8 cellular contexts compared by ENCODE assay signal in the genomic region with DNA sequence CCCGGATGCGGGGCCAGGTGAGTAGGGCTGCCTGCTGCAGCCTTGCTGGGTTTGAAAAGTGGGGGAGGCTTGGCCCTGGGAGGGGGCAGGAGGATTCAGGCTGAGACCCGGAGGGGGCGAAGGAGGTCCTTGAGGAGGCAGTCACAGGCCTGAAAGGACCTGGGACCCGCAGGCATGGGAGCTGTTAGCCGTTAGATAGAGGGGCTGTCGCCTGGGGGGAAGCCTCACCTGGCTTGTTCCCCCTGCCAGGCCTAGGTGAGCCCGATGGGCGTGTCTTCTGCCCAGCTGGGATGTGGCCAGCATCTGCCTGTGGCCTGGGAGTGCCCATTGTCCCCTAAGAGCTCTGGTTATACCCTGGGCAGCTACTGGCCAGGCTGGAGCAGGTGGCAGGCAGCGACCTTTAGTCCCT. TPM values are rescaled to one million over a fixed set of nuclear protein-coding genes. Genes with fewer than 3 reads are reported as not detected.
DNase-seq lines count a peak whose midpoint lies in the region; ATAC-seq and TF ChIP-seq lines count a peak whose summit lies in the region.

No MANE protein-coding gene starts in this region.

- TF ChIP-seq CTCF in GM20000 (IDR thresholded peaks at IDR 0.05; ENCODE audit: extremely low read depth, missing control alignments): no peak
- TF ChIP-seq CTCF in OCI-LY1 (IDR thresholded peaks at IDR 0.05; ENCODE audit: low read length): no peak
- no peak for TF ChIP-seq CTCF in glutamatergic neuron (IDR thresholded peaks at IDR 0.05; ENCODE audit: partially characterized antibody, unreplicated experiment)
- no peak for TF ChIP-seq CTCF in retinal pigment epithelial cell (conservative IDR thresholded peaks at IDR 0.05; ENCODE audit: low read depth, low read length)

- peaks cover 19% of the 10 kb centered on the region for H3K9me3 Mint-ChIP-seq in glutamatergic neuron (ENCODE audit: unreplicated experiment)

- no peaks in the 10 kb centered on the region for H3K79me2 ChIP-seq in OCI-LY1 (ENCODE audit: insufficient read depth, low read length)

- peaks cover 5% of the 10 kb centered on the region; the same call in 1 of the 2 replicates for H3K27me3 ChIP-seq in OCI-LY1 (ENCODE audit: insufficient read depth, low read length)

- H3K36me3 ChIP-seq in OCI-LY1 (ENCODE audit: insufficient read depth, low read length): no peaks in the 10 kb centered on the region

- H3K27ac Mint-ChIP-seq in glutamatergic neuron (ENCODE audit: unreplicated experiment): peak overlapping the region; percentile 75

- H3K9me2 ChIP-seq in OCI-LY1 (ENCODE audit: low read depth, low read length): no peaks in the 10 kb centered on the region

- peaks cover 8% of the 10 kb centered on the region for H3K4me1 ChIP-seq in OCI-LY1 (ENCODE audit: insufficient read depth, low read length, severe bottlenecking)

- no peaks in the 10 kb centered on the region for H3K9me3 ChIP-seq in OCI-LY1 (ENCODE audit: low read length)

- H2AFZ ChIP-seq in OCI-LY1 (ENCODE audit: low read length): no peak overlapping the region

- peaks cover 11% of the 10 kb centered on the region for H3K4me1 Mint-ChIP-seq in glutamatergic neuron (ENCODE audit: low read depth, unreplicated experiment)

- no peak overlapping the region for H3K27ac ChIP-seq in OCI-LY1 (ENCODE audit: low read depth, low read length, poor library complexity, severe bottlenecking)

- peaks cover 28% of the 10 kb centered on the region for H3K27me3 Mint-ChIP-seq in glutamatergic neuron (ENCODE audit: unreplicated experiment)

- ATAC-seq in HG02938 (IDR thresholded peaks at IDR 0.05; ENCODE audit: unreplicated experiment) (no peak), HG03159 (IDR thresholded peaks at IDR 0.05; ENCODE audit: unreplicated experiment) (no peak)

- H3K9ac ChIP-seq in OCI-LY1 (ENCODE audit: low read length): no peak overlapping the region

- H3K36me3 Mint-ChIP-seq in glutamatergic neuron (ENCODE audit: unreplicated experiment): peaks cover 14% of the 10 kb centered on the region

- in situ Hi-C loops in G401 (cut with HindIII; ENCODE audit: low sequenced_read_pairs): no loop called here

- DNase-seq in GM20000 (ENCODE audit: low spot score) (peak; percentile 41), glutamatergic neuron (no peak), retinal pigment epithelial cell (ENCODE audit: low read depth) (no peak), occipital lobe (lab: John Stamatoyannopoulos, UW) (no peak), G401 (ENCODE audit: low spot score) (no peak)

- H3K4me2 ChIP-seq in OCI-LY1 (ENCODE audit: low read length): peak overlapping the region; percentile 69; the same call in 1 of the 2 replicates

- peak overlapping the region; percentile 86 for H3K4me3 Mint-ChIP-seq in glutamatergic neuron (ENCODE audit: unreplicated experiment)

- no peak overlapping the region for H3K4me3 ChIP-seq in OCI-LY1 (ENCODE audit: low read depth, low read length, poor library complexity, severe bottlenecking)
- H3K4me3 ChIP-seq in retinal pigment epithelial cell (ENCODE audit: low read length): peak overlapping the region; percentile 36

- no peaks in the 10 kb centered on the region for H4K20me1 ChIP-seq in OCI-LY1 (ENCODE audit: insufficient read depth, low read length)

- H3F3A ChIP-seq in OCI-LY1 (ENCODE audit: insufficient read depth, low read length): no peaks in the 10 kb centered on the region

RNA-seq across cellular contexts. Expression of a gene that starts 1.8 kb away (rescaled TPM):
- total RNA-seq in glutamatergic neuron (ENCODE audit: unreplicated experiment) (123 TPM), occipital lobe (5.6 TPM)
- 1.5 and 8.9 TPM in 2 replicates for total RNA-seq in G401 (2014; rRNA removed; shearing (Covaris generic))

RNA-seq across cellular contexts. Expression of a gene that starts 11.2 kb away (rescaled TPM):
- not detected for total RNA-seq in glutamatergic neuron (ENCODE audit: unreplicated experiment)
- not detected for total RNA-seq in occipital lobe
- total RNA-seq in G401 (2014; rRNA removed; shearing (Covaris generic)): not detected in 2 replicates

RNA-seq across cellular contexts. Expression of a gene that starts 24.2 kb away (rescaled TPM):
- not detected for total RNA-seq in glutamatergic neuron (ENCODE audit: unreplicated experiment)
- total RNA-seq in occipital lobe: not detected
- total RNA-seq in G401 (2014; rRNA removed; shearing (Covaris generic)): not detected in 2 replicates

RNA-seq across cellular contexts. Expression of a gene that starts 34.4 kb away (rescaled TPM):
- total RNA-seq in glutamatergic neuron (ENCODE audit: unreplicated experiment) (not detected), occipital lobe (not detected)
- total RNA-seq in G401 (2014; rRNA removed; shearing (Covaris generic)): not detected in 2 replicates

RNA-seq across cellular contexts. Expression of a gene that starts 48.1 kb away (rescaled TPM):
- total RNA-seq in glutamatergic neuron (ENCODE audit: unreplicated experiment) (not detected), occipital lobe (not detected)
- not detected in 2 replicates for total RNA-seq in G401 (2014; rRNA removed; shearing (Covaris generic))

Comparison
In these comparisons a context has a peak if more than half of its experiments do, and no peak if none do; other contexts are left out.
1. RNA of a gene that starts 1.8 kb away (total RNA-seq): 123 TPM in glutamatergic neuron (single experiment); 1.5 to 8.9 TPM in G401 and 5.6 TPM in occipital lobe (single experiment); every median in the first group is over 10 times any median in the second.